In the genomic region with DNA sequence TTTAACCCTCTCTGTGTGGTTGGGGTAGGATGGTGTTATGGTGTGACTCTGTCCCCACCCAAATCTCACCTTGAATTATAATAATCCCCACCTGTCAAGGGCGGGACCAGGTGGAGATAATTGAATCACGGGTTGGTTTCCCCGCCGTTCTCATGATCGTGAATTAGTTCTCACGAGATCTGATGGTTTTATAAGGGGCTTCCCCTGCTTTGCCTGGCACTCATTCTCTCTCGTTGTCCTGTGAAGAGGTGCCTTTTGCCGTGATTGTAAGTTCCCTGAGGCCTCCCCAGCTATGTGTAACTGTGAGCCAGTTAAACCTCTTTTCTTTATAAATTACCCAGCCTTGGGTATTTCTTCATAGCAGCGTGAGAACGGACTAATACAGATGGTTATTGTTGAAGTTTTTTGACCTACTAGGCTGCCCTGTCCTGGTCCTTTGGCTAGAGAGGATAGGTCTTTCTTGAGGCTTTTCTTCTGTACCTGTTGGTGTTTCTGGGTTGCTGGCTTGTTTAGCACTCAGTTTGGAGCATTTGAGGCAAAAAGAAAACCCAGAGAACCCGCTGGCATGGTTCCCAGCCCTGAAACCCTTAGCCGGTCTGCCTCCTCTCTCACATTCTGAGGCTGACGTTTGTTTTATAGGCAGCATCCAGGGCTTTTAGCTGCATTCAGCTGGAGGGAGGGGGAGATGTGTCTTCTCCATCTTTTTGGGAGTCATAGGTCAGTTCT, we compare ENCODE assay signal across 1 cellular context.
TF ChIP-seq lines count a peak whose summit lies in the region.

No MANE protein-coding gene starts in this region.

TF ChIP-seq in SK-N-SH, 30 proteins besides CTCF, POLR2A, EP300 and RAD21 (continued from another document):
- TF ChIP-seq ELF1 (IDR thresholded peaks at IDR 0.05) = no peak
- no peak for TF ChIP-seq RFX5 (IDR thresholded peaks at IDR 0.05; ENCODE audit: low read length)
- no peak for TF ChIP-seq FOSL2 (IDR thresholded peaks at IDR 0.05; ENCODE audit: borderline replicate concordance, low read depth)
- no peak for TF ChIP-seq TAF1 (IDR thresholded peaks at IDR 0.05; ENCODE audit: borderline replicate concordance, low read depth, low read length)
- TF ChIP-seq SIN3A (IDR thresholded peaks at IDR 0.05; ENCODE audit: borderline replicate concordance, low read depth, low read length) = no peak
- no peak for TF ChIP-seq POLR2AphosphoS5 (IDR thresholded peaks at IDR 0.05; ENCODE audit: low read depth, low read length)
- no peak for TF ChIP-seq NFIC (IDR thresholded peaks at IDR 0.05; ENCODE audit: borderline replicate concordance)
- no peak for TF ChIP-seq FOXJ3 (CRISPR knock-in tag; IDR thresholded peaks at IDR 0.05)
- TF ChIP-seq SMC3 (IDR thresholded peaks at IDR 0.05; ENCODE audit: low read depth, low read length) = no peak
- TF ChIP-seq TEAD4 (IDR thresholded peaks at IDR 0.05; ENCODE audit: borderline replicate concordance, insufficient read depth) = no peak
- TF ChIP-seq MEF2A (IDR thresholded peaks at IDR 0.05; ENCODE audit: borderline replicate concordance, low read depth) = no peak
- TF ChIP-seq GABPA (IDR thresholded peaks at IDR 0.05; ENCODE audit: low read depth) = no peak
- TF ChIP-seq FOXM1 (IDR thresholded peaks at IDR 0.05; ENCODE audit: low read depth) = no peak
